ENCODE assay signal across 22 cellular contexts in the genomic region with DNA sequence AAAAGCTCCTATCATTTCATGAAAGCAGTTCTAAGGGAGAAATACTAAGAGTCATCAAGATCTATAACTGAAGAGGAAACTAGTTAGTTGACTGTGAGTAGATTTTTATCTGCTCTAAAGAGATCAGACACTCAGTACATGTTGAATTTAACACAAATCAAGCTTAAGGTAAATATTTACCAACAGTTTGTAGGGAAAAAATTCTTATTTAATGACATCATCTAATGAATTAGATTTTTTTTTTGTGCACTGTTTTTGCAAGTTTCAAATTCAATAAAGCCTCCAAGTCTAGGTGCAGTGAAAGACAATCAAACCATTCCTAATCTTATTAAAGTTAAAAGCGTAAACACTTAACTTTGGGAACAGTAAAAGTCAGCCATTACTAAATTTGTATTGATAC.
"Had no signal": no experiment of that assay in that cellular context is flagged by ENCODE, and none has a peak within 500 bp of the region (broad histone marks: within the 10 kb centered on the region; RNA-seq: fewer than 3 reads in every experiment).

No MANE protein-coding gene starts in this region.

- H3K4me1 ChIP-seq: SJCRH30 had no signal

- H3K4me2 ChIP-seq: PC-9 had no signal

- H3K36me3 ChIP-seq: SJCRH30 had no signal

- H3K9me3 ChIP-seq: SJCRH30 had no signal

- H3K27ac ChIP-seq: PC-9, RWPE1, SJCRH30, SK-N-MC had no signal

- FAIRE-seq: RCC 7860 had no signal

- H3K4me3 ChIP-seq: PC-9, SJCRH30, SK-N-MC had no signal

- DNase-seq: Kasumi-1, MM.1S, MV-4-11, NCI-H1694 treated with DMSO at 0.1 percent for 48 hours, NCI-H187 treated with DMSO at 0.1 percent for 48 hours, NCI-H2029, NCI-H345, NCI-H446, NCI-H510A treated with DMSO at 0.1 percent for 48 hours, NCI-H524 treated with DMSO at 0.1 percent for 48 hours, NCI-H526 treated with DMSO at 0.1 percent for 48 hours, NCI-H774, PC-9, SHP77, SIG-M5, SJCRH30 had no signal

- H3K27me3 ChIP-seq: SJCRH30 had no signal

- H2AFZ ChIP-seq: PC-9 had no signal

- ATAC-seq: Panc1, Right ventricle myocardium inferior, SK-N-SH treated with all-trans-retinoic acid at 6 μM for 48 hours had no signal
